ENCODE assay signal across 9 cellular contexts in the genomic region with DNA sequence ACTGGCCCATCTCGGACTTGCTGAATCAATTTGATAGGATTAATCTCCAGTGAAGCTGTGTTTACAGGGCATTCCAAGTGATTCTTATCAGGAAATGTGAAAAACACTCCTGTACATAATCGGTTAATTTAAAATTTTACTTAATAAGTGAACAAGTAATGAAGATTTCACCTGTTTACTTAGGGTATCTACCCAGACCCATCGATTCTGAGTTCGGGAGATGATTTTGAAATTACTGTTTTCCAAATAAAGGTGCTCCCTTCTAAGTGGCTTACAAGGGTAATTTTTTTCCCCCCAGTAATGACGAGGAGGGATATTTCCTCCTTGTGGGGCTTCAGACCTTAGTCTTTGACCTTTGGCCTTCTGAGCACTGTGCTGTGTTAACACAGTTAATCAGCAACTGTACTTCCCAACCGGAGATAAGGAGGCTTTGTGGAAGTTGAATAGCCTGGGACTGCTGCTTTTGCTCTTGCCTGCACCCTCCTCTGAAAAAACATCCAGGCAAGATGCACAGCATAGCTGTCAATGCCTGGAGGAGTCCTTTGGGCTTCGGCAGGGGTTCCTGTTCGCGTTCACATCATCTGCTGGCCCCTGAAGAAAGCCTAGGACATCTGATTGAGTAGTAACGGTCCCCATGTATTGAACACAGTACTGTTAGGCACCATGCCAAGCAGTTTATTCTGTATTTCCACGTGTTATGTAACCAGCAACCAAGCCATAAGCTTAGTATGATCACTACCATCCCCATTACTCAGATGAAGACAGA. TPM values are rescaled to one million over a fixed set of nuclear protein-coding genes. Genes with fewer than 3 reads are reported as not detected.
A peak's percentile ranks its signal among the peaks of the same experiment; 100 is the strongest.
DNase-seq lines count a peak whose midpoint lies in the region; ATAC-seq and TF ChIP-seq lines count a peak whose summit lies in the region.
"Had no signal": no experiment of that assay in that cellular context is flagged by ENCODE, and none has a peak within 500 bp of the region (broad histone marks: within the 10 kb centered on the region; RNA-seq: fewer than 3 reads in every experiment).

No MANE protein-coding gene starts in this region.

- H3K4me3 ChIP-seq in PC-9 (peak overlapping the region; percentile 74), epithelial cell of proximal tubule (ENCODE audit: low read depth, low read length) (peak overlapping the region; percentile 84), left lung (peak overlapping the region in 1 of 2 donors; percentile 93)

- H3K36me3 Mint-ChIP-seq in T-helper 2 cell treated with Interferon-gamma antibody and Interleukin-4, amounts not matched to agents 5 μg/mL and 100 μg/mL, for 36 hours (ENCODE audit: low read depth) = no peaks in the 10 kb centered on the region
- H3K36me3 Mint-ChIP-seq in progenitor cell of endocrine pancreas (ENCODE audit: insufficient read depth) = peaks cover 1% of the 10 kb centered on the region

- H3F3A ChIP-seq in PC-9 (ENCODE audit: insufficient read depth, low read depth) = peaks cover 30% of the 10 kb centered on the region; the same call in 1 of the 2 replicates

- peak overlapping the region; percentile 48 for H3K4me3 Mint-ChIP-seq in T-helper 2 cell treated with Interferon-gamma antibody and Interleukin-4, amounts not matched to agents 5 μg/mL and 100 μg/mL, for 36 hours
- H3K4me3 Mint-ChIP-seq in progenitor cell of endocrine pancreas (ENCODE audit: low read depth) = peak overlapping the region; percentile 94

- peak overlapping the region; percentile 86 for H3K4me2 ChIP-seq in PC-9

- CTCF ChIA-PET in PC-9 (lab: Charles Lee) = interaction anchor here (0.6 kb wide), 1 partner anchor 32 kb away, joined by 3 read pairs; no protein-coding TSS in a partner anchor

- peaks cover 17% of the 10 kb centered on the region for H3K4me1 Mint-ChIP-seq in T-helper 2 cell treated with Interferon-gamma antibody and Interleukin-4, amounts not matched to agents 5 μg/mL and 100 μg/mL, for 36 hours (ENCODE audit: low read depth)
- H3K4me1 Mint-ChIP-seq in progenitor cell of endocrine pancreas (ENCODE audit: low read depth) = peaks cover 33% of the 10 kb centered on the region

- no peaks in the 10 kb centered on the region for H3K36me3 ChIP-seq in PC-9 (ENCODE audit: low read depth)
- H3K36me3 ChIP-seq in left lung = peaks cover 0 to 8% of the 10 kb centered on the region in 2 donors

- H3K27me3 ChIP-seq in PC-9 (ENCODE audit: insufficient read depth, low read depth) = no peaks in the 10 kb centered on the region
- no peaks in the 10 kb centered on the region for H3K27me3 ChIP-seq in left lung

- H3K9me3 ChIP-seq in PC-9 (ENCODE audit: insufficient read depth, low read depth) = no peaks in the 10 kb centered on the region
- no peaks in the 10 kb centered on the region for H3K9me3 ChIP-seq in left lung

- intact Hi-C loops in PC-9 (cut with micrococcal nuclease; ENCODE audit: unreplicated experiment) = no loop called here
- intact Hi-C loops in left lung (cut with DNase I) = no loop called here

- no peak overlapping the region for H3K27ac ChIP-seq in PC-9
- H3K27ac ChIP-seq in left lung = no peak overlapping the region

- H3K27me3 Mint-ChIP-seq in T-helper 2 cell treated with Interferon-gamma antibody and Interleukin-4, amounts not matched to agents 5 μg/mL and 100 μg/mL, for 36 hours (ENCODE audit: low read depth) = no peaks in the 10 kb centered on the region
- H3K27me3 Mint-ChIP-seq in progenitor cell of endocrine pancreas = no peaks in the 10 kb centered on the region

- no TSS peak for BruUV-seq in PC-9 (replicated peaks; lab: Mats Ljungman, UMichigan)

- peak overlapping the region; percentile 52; the same call in 1 of the 2 replicates for H2AFZ ChIP-seq in PC-9

- TF ChIP-seq CTCF in PC-9 (conservative IDR thresholded peaks at IDR 0.05) (no peak), epithelial cell of proximal tubule (conservative IDR thresholded peaks at IDR 0.05; ENCODE audit: low read depth, low read length) (no peak), progenitor cell of endocrine pancreas (IDR thresholded peaks at IDR 0.05; ENCODE audit: unreplicated experiment) (no peak), left lung (IDR thresholded peaks at IDR 0.05) (no peak)

- POLR2A ChIA-PET in PC-9 (lab: Charles Lee; ENCODE audit: unreplicated experiment) = interaction anchor here (0.6 kb wide), 1 partner anchor 136 kb away, joined by 23 read pairs; a partner anchor contains a TSS

- H3K4me1 ChIP-seq in PC-9 (replicated peaks; ENCODE audit: insufficient read depth) = peaks cover 28% of the 10 kb centered on the region
- H3K4me1 ChIP-seq in left lung = peaks cover 20 to 51% of the 10 kb centered on the region in 2 donors

- H3K9me2 ChIP-seq in PC-9 (ENCODE audit: insufficient read depth) = no peaks in the 10 kb centered on the region

- H3K79me2 ChIP-seq in PC-9 (ENCODE audit: low read depth) = peaks cover 41% of the 10 kb centered on the region

- ATAC-seq in GM18511 (IDR thresholded peaks at IDR 0.05; ENCODE audit: unreplicated experiment) (no peak), HG02678 (IDR thresholded peaks at IDR 0.05; ENCODE audit: unreplicated experiment) (no peak), left lung (no peak)

- no peak for DNase-seq in T-helper 2 cell treated with Interferon-gamma antibody and Interleukin-4, amounts not matched to agents 5 μg/mL and 100 μg/mL, for 36 hours (ENCODE audit: low spot score)
- DNase-seq in T-helper 2 cell (no peak), PC-9 (no peak), epithelial cell of proximal tubule (ENCODE audit: low read depth) (peak; percentile 48), progenitor cell of endocrine pancreas (ENCODE audit: low spot score, unreplicated experiment) (no peak), left lung (no peak)
- DNase-seq: NCI-H1436 treated with DMSO at 0.1 percent for 48 hours had no signal

- H3K9me3 Mint-ChIP-seq in T-helper 2 cell treated with Interferon-gamma antibody and Interleukin-4, amounts not matched to agents 5 μg/mL and 100 μg/mL, for 36 hours = no peaks in the 10 kb centered on the region
- no peaks in the 10 kb centered on the region for H3K9me3 Mint-ChIP-seq in progenitor cell of endocrine pancreas (ENCODE audit: low read depth)

- no peak overlapping the region for H3K27ac Mint-ChIP-seq in T-helper 2 cell treated with Interferon-gamma antibody and Interleukin-4, amounts not matched to agents 5 μg/mL and 100 μg/mL, for 36 hours
- H3K27ac Mint-ChIP-seq in progenitor cell of endocrine pancreas = peak overlapping the region; percentile 91

- peaks cover 18% of the 10 kb centered on the region; the same call in 1 of the 2 replicates for H4K20me1 ChIP-seq in PC-9 (ENCODE audit: insufficient read depth)

RNA-seq across cellular contexts. Expression of a gene that starts 1.8 kb away (rescaled TPM):
- total RNA-seq in PC-9 (2021) = 26.8 and 41.2 TPM in 2 replicates
- total RNA-seq in epithelial cell of proximal tubule = 47.7 and 59.2 TPM in 2 replicates
- 26.3 and 27.9 TPM in 2 replicates for total RNA-seq in progenitor cell of endocrine pancreas
- total RNA-seq in left lung = 10 to 100 TPM; 20.9 to 22.4 TPM

RNA-seq across cellular contexts. Expression of a gene that starts 2.2 kb away (rescaled TPM):
- 51.8 and 74.5 TPM in 2 replicates for total RNA-seq in PC-9 (2021)
- total RNA-seq in epithelial cell of proximal tubule = 83.7 and 87.3 TPM in 2 replicates
- 43.6 and 46.4 TPM in 2 replicates for total RNA-seq in progenitor cell of endocrine pancreas
- total RNA-seq in left lung = 10 to 100 TPM; 47.1 to 62.0 TPM

RNA-seq across cellular contexts. Expression of a gene that starts 35.3 kb away (rescaled TPM):
- total RNA-seq in PC-9 (2021) (0.18 TPM in 1 of 2 replicates, not detected in the other), epithelial cell of proximal tubule (2.6 TPM in 1 of 2 replicates, not detected in the other), progenitor cell of endocrine pancreas (0.60 and 1.2 TPM in 2 replicates), left lung (1 to 10 TPM in 1 of 2 donors, under 1 TPM in 1; 0.37 to 2.2 TPM)

RNA-seq across cellular contexts. Expression of a gene that starts 43.1 kb away (rescaled TPM):
- total RNA-seq in PC-9 (2021) (not detected in 2 replicates), epithelial cell of proximal tubule (2.1 and 6.4 TPM in 2 replicates), progenitor cell of endocrine pancreas (not detected in 2 replicates), left lung (not detected)

RNA-seq across cellular contexts. Expression of a gene that starts 46.1 kb away (rescaled TPM):
- total RNA-seq in PC-9 (2021) (80.0 and 103 TPM in 2 replicates), epithelial cell of proximal tubule (111 and 138 TPM in 2 replicates), progenitor cell of endocrine pancreas (59.9 and 65.4 TPM in 2 replicates), left lung (10 to 100 TPM; 44.0 to 47.9 TPM)
